In genomic region chr12:31641509-31642090, GRCh38 we compare ENCODE assay signal across 1 cellular context.
TF ChIP-seq lines count a peak whose summit lies in the region.

No MANE protein-coding gene starts in this region.

TF ChIP-seq in K562, 482 proteins besides CTCF, POLR2A, EP300 and RAD21:
- TF ChIP-seq HNRNPL (IDR thresholded peaks at IDR 0.05; ENCODE audit: low read depth, low read length): no peak
- no peak for TF ChIP-seq MAFK (IDR thresholded peaks at IDR 0.05; ENCODE audit: low read length)
- TF ChIP-seq, protein P1, sequence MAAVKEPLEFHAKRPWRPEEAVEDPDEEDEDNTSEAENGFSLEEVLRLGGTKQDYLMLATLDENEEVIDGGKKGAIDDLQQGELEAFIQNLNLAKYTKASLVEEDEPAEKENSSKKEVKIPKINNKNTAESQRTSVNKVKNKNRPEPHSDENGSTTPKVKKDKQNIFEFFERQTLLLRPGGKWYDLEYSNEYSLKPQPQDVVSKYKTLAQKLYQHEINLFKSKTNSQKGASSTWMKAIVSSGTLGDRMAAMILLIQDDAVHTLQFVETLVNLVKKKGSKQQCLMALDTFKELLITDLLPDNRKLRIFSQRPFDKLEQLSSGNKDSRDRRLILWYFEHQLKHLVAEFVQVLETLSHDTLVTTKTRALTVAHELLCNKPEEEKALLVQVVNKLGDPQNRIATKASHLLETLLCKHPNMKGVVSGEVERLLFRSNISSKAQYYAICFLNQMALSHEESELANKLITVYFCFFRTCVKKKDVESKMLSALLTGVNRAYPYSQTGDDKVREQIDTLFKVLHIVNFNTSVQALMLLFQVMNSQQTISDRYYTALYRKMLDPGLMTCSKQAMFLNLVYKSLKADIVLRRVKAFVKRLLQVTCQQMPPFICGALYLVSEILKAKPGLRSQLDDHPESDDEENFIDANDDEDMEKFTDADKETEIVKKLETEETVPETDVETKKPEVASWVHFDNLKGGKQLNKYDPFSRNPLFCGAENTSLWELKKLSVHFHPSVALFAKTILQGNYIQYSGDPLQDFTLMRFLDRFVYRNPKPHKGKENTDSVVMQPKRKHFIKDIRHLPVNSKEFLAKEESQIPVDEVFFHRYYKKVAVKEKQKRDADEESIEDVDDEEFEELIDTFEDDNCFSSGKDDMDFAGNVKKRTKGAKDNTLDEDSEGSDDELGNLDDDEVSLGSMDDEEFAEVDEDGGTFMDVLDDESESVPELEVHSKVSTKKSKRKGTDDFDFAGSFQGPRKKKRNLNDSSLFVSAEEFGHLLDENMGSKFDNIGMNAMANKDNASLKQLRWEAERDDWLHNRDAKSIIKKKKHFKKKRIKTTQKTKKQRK (IDR thresholded peaks at IDR 0.05; ENCODE audit: borderline replicate concordance, low read depth, low read length): no peak
- TF ChIP-seq ZNF280A (IDR thresholded peaks at IDR 0.05; ENCODE audit: low read depth, partially characterized antibody): no peak
- TF ChIP-seq, protein P2, sequence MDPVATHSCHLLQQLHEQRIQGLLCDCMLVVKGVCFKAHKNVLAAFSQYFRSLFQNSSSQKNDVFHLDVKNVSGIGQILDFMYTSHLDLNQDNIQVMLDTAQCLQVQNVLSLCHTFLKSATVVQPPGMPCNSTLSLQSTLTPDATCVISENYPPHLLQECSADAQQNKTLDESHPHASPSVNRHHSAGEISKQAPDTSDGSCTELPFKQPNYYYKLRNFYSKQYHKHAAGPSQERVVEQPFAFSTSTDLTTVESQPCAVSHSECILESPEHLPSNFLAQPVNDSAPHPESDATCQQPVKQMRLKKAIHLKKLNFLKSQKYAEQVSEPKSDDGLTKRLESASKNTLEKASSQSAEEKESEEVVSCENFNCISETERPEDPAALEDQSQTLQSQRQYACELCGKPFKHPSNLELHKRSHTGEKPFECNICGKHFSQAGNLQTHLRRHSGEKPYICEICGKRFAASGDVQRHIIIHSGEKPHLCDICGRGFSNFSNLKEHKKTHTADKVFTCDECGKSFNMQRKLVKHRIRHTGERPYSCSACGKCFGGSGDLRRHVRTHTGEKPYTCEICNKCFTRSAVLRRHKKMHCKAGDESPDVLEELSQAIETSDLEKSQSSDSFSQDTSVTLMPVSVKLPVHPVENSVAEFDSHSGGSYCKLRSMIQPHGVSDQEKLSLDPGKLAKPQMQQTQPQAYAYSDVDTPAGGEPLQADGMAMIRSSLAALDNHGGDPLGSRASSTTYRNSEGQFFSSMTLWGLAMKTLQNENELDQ (CRISPR knock-in tag; IDR thresholded peaks at IDR 0.05; ENCODE audit: borderline replicate concordance): no peak
- TF ChIP-seq PHF21A (IDR thresholded peaks at IDR 0.05; ENCODE audit: borderline replicate concordance, low read depth): no peak
- no peak for TF ChIP-seq JUNB (CRISPR knock-in tag; conservative IDR thresholded peaks at IDR 0.05)
- TF ChIP-seq MBD2 (IDR thresholded peaks at IDR 0.05; ENCODE audit: borderline replicate concordance, low read depth): no peak
- no peak for TF ChIP-seq BMI1 (IDR thresholded peaks at IDR 0.05; ENCODE audit: low read length)
- TF ChIP-seq ELF1 (tag; IDR thresholded peaks at IDR 0.05): no peak
- TF ChIP-seq STAG1 (CRISPR knock-in tag; IDR thresholded peaks at IDR 0.05; ENCODE audit: borderline replicate concordance): no peak
- no peak for TF ChIP-seq ATF1 (CRISPR knock-in tag; IDR thresholded peaks at IDR 0.05)
- no peak for TF ChIP-seq ATF1 (tag; IDR thresholded peaks at IDR 0.05)
- TF ChIP-seq TCF3 (CRISPR knock-in tag; IDR thresholded peaks at IDR 0.05): no peak
- TF ChIP-seq NR3C1 (CRISPR knock-in tag; IDR thresholded peaks at IDR 0.05): no peak
- no peak for TF ChIP-seq NFIX (CRISPR knock-in tag; IDR thresholded peaks at IDR 0.05; ENCODE audit: low read depth)
